In genomic region chr4:172007889-172008288, GRCh38 we compare ENCODE assay signal across 28 cellular contexts.
"Had no signal": no experiment of that assay in that cellular context is flagged by ENCODE, and none has a peak within 500 bp of the region (broad histone marks: within the 10 kb centered on the region; RNA-seq: fewer than 3 reads in every experiment).

No MANE protein-coding gene starts in this region.

- H3K27me3 Mint-ChIP-seq: effector memory CD8-positive, alpha-beta T cell; naive B cell; stimulated activated naive CD8-positive, alpha-beta T cell treated with anti-CD3 and anti-CD28 coated beads, Interleukin-15, amount 100 ng/mL, for 72 hours had no signal

- FAIRE-seq: endometrium, kidney had no signal

- H3K27ac Mint-ChIP-seq: effector memory CD8-positive, alpha-beta T cell; mesothelial cell of epicardium; naive B cell; nephron; neural progenitor cell; stimulated activated naive CD8-positive, alpha-beta T cell treated with anti-CD3 and anti-CD28 coated beads, Interleukin-15, amount 100 ng/mL, for 72 hours had no signal

- H3K4me3 Mint-ChIP-seq: effector memory CD8-positive, alpha-beta T cell; mesothelial cell of epicardium; naive B cell; nephron; neural progenitor cell; stimulated activated naive CD8-positive, alpha-beta T cell treated with anti-CD3 and anti-CD28 coated beads, Interleukin-15, amount 100 ng/mL, for 72 hours had no signal

- H3K36me3 Mint-ChIP-seq: mesothelial cell of epicardium, naive B cell, neural progenitor cell had no signal

- H3K9ac ChIP-seq: neural progenitor cell, parathyroid adenoma had no signal

- H3K4me1 Mint-ChIP-seq: nephron; neural progenitor cell; stimulated activated naive CD8-positive, alpha-beta T cell treated with anti-CD3 and anti-CD28 coated beads, Interleukin-15, amount 100 ng/mL, for 72 hours had no signal

- H3K4me3 ChIP-seq: esophagus squamous epithelium, mucosa of descending colon, neural progenitor cell, prostate gland, right atrium auricular region, smooth muscle cell, suprapubic skin, transverse colon, upper lobe of right lung, uterus had no signal

- H3K4me1 ChIP-seq: esophagus squamous epithelium, neural progenitor cell, parathyroid adenoma, prostate gland, right atrium auricular region, suprapubic skin, transverse colon, upper lobe of right lung, uterus had no signal

- DNase-seq: cortex of kidney; effector memory CD8-positive, alpha-beta T cell; erythroblast; esophagus squamous epithelium; kidney; mesenchymal stem cell; mucosa of descending colon; naive B cell; stimulated activated CD4-positive, alpha-beta T cell treated with anti-CD3 and anti-CD28 coated beads, Interleukin-12 subunit alpha, Interleukin-12 subunit beta, amount 100 ng/mL, for 4 hours; stimulated activated CD4-positive, alpha-beta T cell treated with anti-CD3 and anti-CD28 coated beads, Interleukin-1b, Interleukin-23, amount 100 ng/mL, for 48 hours; stimulated activated CD4-positive, alpha-beta T cell treated with anti-CD3 and anti-CD28 coated beads, Interleukin-4, amount 100 ng/mL, for 1 hour; stimulated activated CD8-positive, alpha-beta memory T cell treated with anti-CD3 and anti-CD28 coated beads, Interleukin-4, amount 100 ng/mL, for 48 hours; stimulated activated naive CD4-positive, alpha-beta T cell; stimulated activated naive CD8-positive, alpha-beta T cell treated with anti-CD3 and anti-CD28 coated beads, Interleukin-15, amount 100 ng/mL, for 72 hours; transverse colon; upper lobe of right lung; uterus had no signal

- H3K27me3 ChIP-seq: esophagus squamous epithelium, neural progenitor cell, right atrium auricular region, suprapubic skin, transverse colon, upper lobe of right lung, uterus had no signal

- ATAC-seq: effector memory CD8-positive, alpha-beta T cell; left lobe of liver; mucosa of descending colon; sciatic nerve; stimulated activated naive CD8-positive, alpha-beta T cell treated with anti-CD3 and anti-CD28 coated beads, Interleukin-15, amount 100 ng/mL, for 72 hours; upper lobe of right lung had no signal

- H3K27ac ChIP-seq: esophagus squamous epithelium, neural progenitor cell, parathyroid adenoma, prostate gland, right atrium auricular region, suprapubic skin, transverse colon, upper lobe of right lung, uterus had no signal

- H2AFZ ChIP-seq: parathyroid adenoma had no signal

- H3K9me3 Mint-ChIP-seq: nephron, neural progenitor cell had no signal

- H3K4me2 ChIP-seq: neural progenitor cell, smooth muscle cell had no signal

- H3K79me2 ChIP-seq: parathyroid adenoma had no signal

- H3K9me3 ChIP-seq: esophagus squamous epithelium, mucosa of descending colon, prostate gland, right atrium auricular region, suprapubic skin, transverse colon, upper lobe of right lung, uterus had no signal

- H3K36me3 ChIP-seq: esophagus squamous epithelium, neural progenitor cell, prostate gland, right atrium auricular region, suprapubic skin, transverse colon, upper lobe of right lung, uterus had no signal
